In the genomic region with DNA sequence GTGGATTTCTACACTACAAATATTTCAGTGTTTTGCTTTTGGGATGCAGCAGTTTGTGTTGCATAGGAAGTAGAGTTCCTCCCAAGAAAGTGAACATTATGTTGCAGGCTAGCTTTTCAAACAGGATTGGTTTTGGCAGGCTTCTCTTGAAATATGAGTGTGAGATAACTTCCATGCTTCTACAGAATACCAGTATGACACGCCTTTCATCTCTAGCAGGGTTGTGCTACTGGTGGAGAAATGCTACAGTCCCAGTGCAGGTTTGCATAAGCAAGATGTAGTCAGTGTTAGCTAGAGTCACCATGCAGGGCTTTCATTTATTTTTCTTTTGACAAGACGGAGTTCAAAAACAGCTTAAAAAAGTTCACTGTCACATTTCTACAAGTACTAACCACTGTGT, we compare ENCODE assay signal across 26 cellular contexts. TPM values are rescaled to one million over a fixed set of nuclear protein-coding genes. Genes with fewer than 3 reads are reported as not detected.
DNase-seq lines count a peak whose midpoint lies in the region; ATAC-seq and TF ChIP-seq lines count a peak whose summit lies in the region.
"Had no signal": no experiment of that assay in that cellular context is flagged by ENCODE, and none has a peak within 500 bp of the region (broad histone marks: within the 10 kb centered on the region; RNA-seq: fewer than 3 reads in every experiment).

No MANE protein-coding gene starts in this region.

- no peaks in the 10 kb centered on the region for H3K27me3 Mint-ChIP-seq in endodermal cell (ENCODE audit: insufficient read depth)

- 91 to 96% methylated on average over 2 of the region's 2 CpGs for WGBS in sigmoid colon, 2 donors
- WGBS in endodermal cell (ENCODE audit: insufficient coverage in 1 of 2, insufficient read length in 1 of 2), 2 experiments, result 96 to 100% methylated on average over 1 to 2 of the region's 2 CpGs

- no peak overlapping the region for H3K9ac ChIP-seq in endodermal cell (ENCODE audit: extremely low read depth, low read length, poor library complexity, severe bottlenecking)

- no peaks in the 10 kb centered on the region for H3K36me3 Mint-ChIP-seq in endodermal cell (ENCODE audit: low read depth)
- H3K36me3 Mint-ChIP-seq: CD8-positive, alpha-beta T cell; natural killer cell treated with Interleukin-12 subunit alpha and Interleukin-12 subunit beta and Interleukin-15 and Interleukin-18, amount 100 ng/mL, for 72 hours; stimulated activated memory B cell treated with anti-CD40 and anti-IgM and Interleukin-4, amounts not matched to agents 10 μg/mL and 1 μg/mL and 100 μg/mL, for 72 hours had no signal

- H3K27me3 ChIP-seq in RWPE2 (ENCODE audit: insufficient read depth, poor library complexity, severe bottlenecking), result no peaks in the 10 kb centered on the region
- H3K27me3 ChIP-seq in sigmoid colon, result no peaks in the 10 kb centered on the region
- H3K27me3 ChIP-seq in endodermal cell (ENCODE audit: control insufficient read depth, insufficient read depth, low read length, poor library complexity, severe bottlenecking), result no peaks in the 10 kb centered on the region
- H3K27me3 ChIP-seq: dorsolateral prefrontal cortex, vagina had no signal

- intact Hi-C loops in left ventricle myocardium superior (cut with micrococcal nuclease), result no loop called here
- intact Hi-C loops in sigmoid colon (cut with DNase I), result loop anchor here (2.0 kb wide), 1 partner anchor 15 kb away; no protein-coding TSS in a partner anchor

- peaks cover 48% of the 10 kb centered on the region for H3K4me1 ChIP-seq in RWPE2 (ENCODE audit: insufficient read depth, poor library complexity, severe bottlenecking)
- H3K4me1 ChIP-seq in sigmoid colon, result peaks cover 0 to 61% (median 57%) of the 10 kb centered on the region in 4 donors
- H3K4me1 ChIP-seq in endodermal cell (ENCODE audit: control insufficient read depth, insufficient read depth, low read length), result peaks cover 3% of the 10 kb centered on the region

- no peak overlapping the region for H3K4me3 Mint-ChIP-seq in endodermal cell
- H3K4me3 Mint-ChIP-seq: activated B cell treated with CpG ODN at 0.5 μM for 24 hours; activated CD4-positive, alpha-beta memory T cell treated with anti-CD3 and anti-CD28 coated beads, Interleukin-2, amount 10 ng/mL, durations not matched to agents 7 days and 5 days; CD8-positive, alpha-beta T cell; natural killer cell treated with Interleukin-12 subunit alpha and Interleukin-12 subunit beta and Interleukin-15 and Interleukin-18, amount 100 ng/mL, for 72 hours; stimulated activated memory B cell treated with anti-CD40 and anti-IgM and Interleukin-4, amounts not matched to agents 10 μg/mL and 1 μg/mL and 100 μg/mL, for 72 hours had no signal

- no peak overlapping the region for H3K27ac Mint-ChIP-seq in endodermal cell
- H3K27ac Mint-ChIP-seq: activated B cell treated with CpG ODN at 0.5 μM for 24 hours; activated CD4-positive, alpha-beta memory T cell treated with anti-CD3 and anti-CD28 coated beads, Interleukin-2, amount 10 ng/mL, durations not matched to agents 7 days and 5 days; CD8-positive, alpha-beta T cell; natural killer cell treated with Interleukin-12 subunit alpha and Interleukin-12 subunit beta and Interleukin-15 and Interleukin-18, amount 100 ng/mL, for 72 hours; stimulated activated memory B cell treated with anti-CD40 and anti-IgM and Interleukin-4, amounts not matched to agents 10 μg/mL and 1 μg/mL and 100 μg/mL, for 72 hours had no signal

- H3K4me3 ChIP-seq in RWPE2 (ENCODE audit: severe bottlenecking), result no peak overlapping the region
- H3K4me3 ChIP-seq in choroid plexus epithelial cell (ENCODE audit: low read depth, low read length), result no peak overlapping the region
- no peak overlapping the region for H3K4me3 ChIP-seq in sigmoid colon
- no peak overlapping the region for H3K4me3 ChIP-seq in endodermal cell (ENCODE audit: low read length)
- H3K4me3 ChIP-seq: dorsolateral prefrontal cortex, skin epidermis, vagina had no signal

- H3K27ac ChIP-seq in RWPE2 (ENCODE audit: poor library complexity, severe bottlenecking), result peak overlapping the region; percentile 94
- H3K27ac ChIP-seq in sigmoid colon, result peak overlapping the region; percentile 74 to 88 (median 82)
- H3K27ac ChIP-seq in endodermal cell (ENCODE audit: low read depth, low read length), result no peak overlapping the region
- H3K27ac ChIP-seq: skin epidermis, vagina had no signal

- TF ChIP-seq EP300 in sigmoid colon (IDR thresholded peaks at IDR 0.05), result no peak

- no peak for TF ChIP-seq POLR2A in sigmoid colon (IDR thresholded peaks at IDR 0.05)

- DNase-seq in RWPE2 (ENCODE audit: low spot score) (no peak), choroid plexus epithelial cell (ENCODE audit: low read depth) (peak; percentile 76), left ventricle myocardium superior (no peak), sigmoid colon (no peak), hepatic stellate cell (ENCODE audit: low spot score) (no peak), endodermal cell (no peak)
- DNase-seq: activated B cell treated with CpG ODN at 0.5 μM for 24 hours; activated CD4-positive, alpha-beta memory T cell treated with anti-CD3 and anti-CD28 coated beads, Interleukin-2, amount 10 ng/mL, durations not matched to agents 7 days and 5 days; activated gamma-delta T cell; AML-193; CD8-positive, alpha-beta T cell; central memory CD4-positive, alpha-beta T cell; DMS153; dorsolateral prefrontal cortex; H7; left colon; MM.1S; NCI-H1436; NCI-H524 treated with DMSO at 0.1 percent for 48 hours; stimulated activated CD4-positive, alpha-beta T cell treated with anti-CD3 and anti-CD28 coated beads, Interleukin-2, amount 100 ng/mL, for 24 hours had no signal

- H3K9me3 Mint-ChIP-seq in endodermal cell, result peaks cover 7% of the 10 kb centered on the region
- H3K9me3 Mint-ChIP-seq: activated CD4-positive, alpha-beta memory T cell treated with anti-CD3 and anti-CD28 coated beads, Interleukin-2, amount 10 ng/mL, durations not matched to agents 7 days and 5 days; CD8-positive, alpha-beta T cell; natural killer cell treated with Interleukin-12 subunit alpha and Interleukin-12 subunit beta and Interleukin-15 and Interleukin-18, amount 100 ng/mL, for 72 hours had no signal

- TF ChIP-seq CTCF in RWPE2 (IDR thresholded peaks at IDR 0.05; ENCODE audit: poor library complexity, severe bottlenecking), result no peak
- no peak for TF ChIP-seq CTCF in choroid plexus epithelial cell (conservative IDR thresholded peaks at IDR 0.05; ENCODE audit: low read depth, low read length)
- no peak for TF ChIP-seq CTCF in sigmoid colon (IDR thresholded peaks at IDR 0.05)
- TF ChIP-seq CTCF in endodermal cell (conservative IDR thresholded peaks at IDR 0.05), result no peak

- H3K9me3 ChIP-seq in RWPE2 (ENCODE audit: severe bottlenecking) (peaks cover 3% of the 10 kb centered on the region), sigmoid colon (no peaks in the 10 kb centered on the region), endodermal cell (ENCODE audit: control insufficient read depth, low read length) (no peaks in the 10 kb centered on the region)
- H3K9me3 ChIP-seq: vagina had no signal

- H3K36me3 ChIP-seq in RWPE2 (ENCODE audit: low read depth), result no peaks in the 10 kb centered on the region
- H3K36me3 ChIP-seq in sigmoid colon, result no peaks in the 10 kb centered on the region
- H3K36me3 ChIP-seq in endodermal cell (ENCODE audit: control insufficient read depth, insufficient read depth, low read length), result no peaks in the 10 kb centered on the region
- H3K36me3 ChIP-seq: vagina had no signal

- ATAC-seq in RWPE2 (ENCODE audit: low read depth) (no peak), left ventricle myocardium superior (peak; percentile 44), GM21381 (IDR thresholded peaks at IDR 0.05; ENCODE audit: unreplicated experiment) (no peak)
- ATAC-seq: CD8-positive, alpha-beta T cell; left colon; natural killer cell treated with Interleukin-12 subunit alpha and Interleukin-12 subunit beta and Interleukin-15 and Interleukin-18, amount 100 ng/mL, for 72 hours; stimulated activated memory B cell treated with anti-CD40 and anti-IgM and Interleukin-4, amounts not matched to agents 10 μg/mL and 1 μg/mL and 100 μg/mL, for 72 hours had no signal

- H3K4me1 Mint-ChIP-seq in endodermal cell, result peaks cover 2% of the 10 kb centered on the region
- H3K4me1 Mint-ChIP-seq: activated B cell treated with CpG ODN at 0.5 μM for 24 hours; activated CD4-positive, alpha-beta memory T cell treated with anti-CD3 and anti-CD28 coated beads, Interleukin-2, amount 10 ng/mL, durations not matched to agents 7 days and 5 days; stimulated activated memory B cell treated with anti-CD40 and anti-IgM and Interleukin-4, amounts not matched to agents 10 μg/mL and 1 μg/mL and 100 μg/mL, for 72 hours had no signal

RNA-seq across cellular contexts. Expression of a gene that starts 17.1 kb away (rescaled TPM):
- total RNA-seq in left ventricle myocardium superior (119 TPM), sigmoid colon (100 to 1,000 TPM; 138 to 201 (median 190) TPM), endodermal cell (not detected)
- 10 to 100 TPM in 2 of 3 donors, 1 to 10 TPM in 1; 1.4 to 15.6 (median 14.4) TPM for polyA plus RNA-seq in sigmoid colon
- 0.14 TPM for polyA plus RNA-seq in endodermal cell (2013, experiment 1 of 2)
- polyA plus RNA-seq in endodermal cell (2013, experiment 2 of 2), result 0.25 TPM
- total RNA-seq: activated B cell treated with CpG ODN at 0.5 μM for 24 hours; activated CD4-positive, alpha-beta memory T cell treated with anti-CD3 and anti-CD28 coated beads, Interleukin-2, amount 10 ng/mL, durations not matched to agents 7 days and 5 days; CD8-positive, alpha-beta T cell; natural killer cell treated with Interleukin-12 subunit alpha and Interleukin-12 subunit beta and Interleukin-15 and Interleukin-18, amount 100 ng/mL, for 72 hours; RPMI7951 had no signal

Comparison
In these comparisons a context has a peak if more than half of its experiments do, and no peak if none do; other contexts are left out.
1. RNA of a gene that starts 17.1 kb away (total RNA-seq): 138 to 201 TPM in sigmoid colon and 119 TPM in left ventricle myocardium superior (single experiment); not detected in endodermal cell; every median in the first group is over 100 times any median in the second.